20 cellular contexts compared by ENCODE assay signal in the genomic region with DNA sequence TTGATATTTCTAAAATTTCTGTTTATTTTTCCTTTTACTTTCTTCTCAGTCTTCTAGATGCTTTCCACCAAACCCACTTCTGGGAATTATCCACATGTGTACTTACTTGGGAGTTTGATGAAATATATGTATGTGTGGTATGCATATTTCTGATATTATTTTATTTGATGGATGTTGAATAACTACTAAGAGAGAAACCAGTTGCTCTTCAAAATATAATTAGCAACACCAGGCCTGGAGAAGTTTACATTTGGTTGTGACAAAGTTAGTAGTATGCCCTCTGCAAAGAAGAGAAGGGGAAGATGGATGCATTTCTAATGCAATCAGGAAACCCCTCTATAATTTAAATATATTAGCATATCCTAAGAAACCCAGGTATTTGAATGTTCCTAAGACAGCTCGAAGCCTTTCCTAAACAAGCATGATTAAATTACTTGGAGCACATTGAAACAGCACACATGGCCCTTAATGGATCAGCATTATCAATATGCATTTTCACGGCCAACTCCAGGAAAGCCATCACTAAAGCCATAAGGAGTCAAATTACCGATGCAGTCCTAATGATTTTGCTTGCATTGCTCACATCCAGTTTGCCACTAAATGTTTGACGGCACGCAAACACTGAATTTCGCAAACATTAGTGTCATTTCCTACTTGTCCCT.
"Had no signal": no experiment of that assay in that cellular context is flagged by ENCODE, and none has a peak within 500 bp of the region (broad histone marks: within the 10 kb centered on the region; RNA-seq: fewer than 3 reads in every experiment).

No MANE protein-coding gene starts in this region.

- H3K36me3 Mint-ChIP-seq: natural killer cell; stimulated activated effector memory CD8-positive, alpha-beta T cell treated with anti-CD3 and anti-CD28 coated beads, Interleukin-12 subunit alpha, Interleukin-12 subunit beta, amount 100 ng/mL, for 72 hours had no signal

- H3K4me3 Mint-ChIP-seq: activated naive CD8-positive, alpha-beta T cell treated with anti-CD3 and anti-CD28 coated beads for 36 hours; activated T-cell treated with anti-CD3 and anti-CD28 coated beads, Interleukin-2, amount 50 U/mL, for 24 hours; endodermal cell; natural killer cell; stimulated activated effector memory CD8-positive, alpha-beta T cell treated with anti-CD3 and anti-CD28 coated beads, Interleukin-12 subunit alpha, Interleukin-12 subunit beta, amount 100 ng/mL, for 72 hours; stimulated activated naive CD8-positive, alpha-beta T cell treated with anti-CD3 and anti-CD28 coated beads, Interleukin-15, amount 100 ng/mL, for 72 hours; T-helper 17 cell had no signal

- FAIRE-seq: bronchial epithelial cell had no signal

- H3K27ac Mint-ChIP-seq: activated naive CD8-positive, alpha-beta T cell treated with anti-CD3 and anti-CD28 coated beads for 36 hours; activated T-cell treated with anti-CD3 and anti-CD28 coated beads, Interleukin-2, amount 50 U/mL, for 24 hours; endodermal cell; natural killer cell; stimulated activated effector memory CD8-positive, alpha-beta T cell treated with anti-CD3 and anti-CD28 coated beads, Interleukin-12 subunit alpha, Interleukin-12 subunit beta, amount 100 ng/mL, for 72 hours; stimulated activated naive CD8-positive, alpha-beta T cell treated with anti-CD3 and anti-CD28 coated beads, Interleukin-15, amount 100 ng/mL, for 72 hours; T-helper 17 cell had no signal

- H3K4me3 ChIP-seq: coronary artery, esophagus squamous epithelium, gastrocnemius medialis, right lobe of liver, skin epidermis, tibial artery had no signal

- ATAC-seq: activated CD4-positive, CD25-positive, alpha-beta regulatory T cell treated with anti-CD3 and anti-CD28 coated beads, Interleukin-2, amount 50 U/mL, for 24 hours; gastrocnemius medialis; natural killer cell; stimulated activated effector memory CD8-positive, alpha-beta T cell treated with anti-CD3 and anti-CD28 coated beads, Interleukin-12 subunit alpha, Interleukin-12 subunit beta, amount 100 ng/mL, for 72 hours; stimulated activated naive CD8-positive, alpha-beta T cell treated with anti-CD3 and anti-CD28 coated beads, Interleukin-15, amount 100 ng/mL, for 72 hours; T-helper 17 cell had no signal

- DNase-seq: activated naive CD4-positive, alpha-beta T cell treated with Interleukin-2 at 50 U/mL for 16 hours; activated naive CD8-positive, alpha-beta T cell treated with anti-CD3 and anti-CD28 coated beads for 36 hours; activated T-cell treated with anti-CD3 and anti-CD28 coated beads, Interleukin-2, amount 50 U/mL, for 24 hours; endodermal cell; esophagus squamous epithelium; gastrocnemius medialis; hippocampal formation; midbrain; natural killer cell; posterior cingulate gyrus; right lobe of liver; stimulated activated CD4-positive, alpha-beta T cell treated with anti-CD3 and anti-CD28 coated beads, Interleukin-2, amount 100 ng/mL, for 24 hours; stimulated activated naive CD8-positive, alpha-beta T cell treated with anti-CD3 and anti-CD28 coated beads, Interleukin-15, amount 100 ng/mL, for 72 hours; T-helper 17 cell; tibial artery had no signal

- H3K36me3 ChIP-seq: esophagus squamous epithelium, gastrocnemius medialis, right lobe of liver, tibial artery had no signal

- H3K4me1 Mint-ChIP-seq: activated naive CD8-positive, alpha-beta T cell treated with anti-CD3 and anti-CD28 coated beads for 36 hours; stimulated activated effector memory CD8-positive, alpha-beta T cell treated with anti-CD3 and anti-CD28 coated beads, Interleukin-12 subunit alpha, Interleukin-12 subunit beta, amount 100 ng/mL, for 72 hours; stimulated activated naive CD8-positive, alpha-beta T cell treated with anti-CD3 and anti-CD28 coated beads, Interleukin-15, amount 100 ng/mL, for 72 hours; T-helper 17 cell had no signal

- H3K27ac ChIP-seq: coronary artery, esophagus squamous epithelium, gastrocnemius medialis, right lobe of liver, skin epidermis, tibial artery had no signal

- H3K9me3 ChIP-seq: esophagus squamous epithelium, gastrocnemius medialis, right lobe of liver, tibial artery had no signal

- H3K27me3 ChIP-seq: esophagus squamous epithelium, gastrocnemius medialis, right lobe of liver, tibial artery had no signal

- H3K27me3 Mint-ChIP-seq: activated naive CD8-positive, alpha-beta T cell treated with anti-CD3 and anti-CD28 coated beads for 36 hours; activated T-cell treated with anti-CD3 and anti-CD28 coated beads, Interleukin-2, amount 50 U/mL, for 24 hours; stimulated activated naive CD8-positive, alpha-beta T cell treated with anti-CD3 and anti-CD28 coated beads, Interleukin-15, amount 100 ng/mL, for 72 hours; T-helper 17 cell had no signal

- H3K9me3 Mint-ChIP-seq: activated naive CD8-positive, alpha-beta T cell treated with anti-CD3 and anti-CD28 coated beads for 36 hours; activated T-cell treated with anti-CD3 and anti-CD28 coated beads, Interleukin-2, amount 50 U/mL, for 24 hours; natural killer cell; stimulated activated effector memory CD8-positive, alpha-beta T cell treated with anti-CD3 and anti-CD28 coated beads, Interleukin-12 subunit alpha, Interleukin-12 subunit beta, amount 100 ng/mL, for 72 hours had no signal

- H3K4me1 ChIP-seq: gastrocnemius medialis, right lobe of liver had no signal
